ENCODE assay signal across 31 cellular contexts in the genomic region with DNA sequence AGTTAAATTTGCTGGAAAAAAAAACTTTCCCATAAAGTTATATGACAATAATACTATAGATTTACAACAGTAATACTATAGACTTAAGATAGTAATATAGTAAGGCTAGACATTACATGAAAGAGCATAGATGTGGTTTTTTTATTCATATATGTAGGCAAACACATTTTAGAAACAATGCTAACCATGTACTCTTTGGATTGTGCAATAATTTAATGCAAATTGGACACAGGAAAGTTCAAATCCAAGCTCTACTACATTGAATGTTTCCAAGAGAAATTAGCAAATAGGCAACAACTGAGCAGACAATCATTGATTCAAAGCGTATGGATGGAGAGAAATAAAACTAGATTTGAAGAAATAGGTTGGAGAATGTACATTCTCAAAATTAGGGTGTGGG.
A peak's percentile ranks its signal among the peaks of the same experiment; 100 is the strongest.
DNase-seq lines count a peak whose midpoint lies in the region; ATAC-seq, FAIRE-seq and TF ChIP-seq lines count a peak whose summit lies in the region.
"Had no signal": no experiment of that assay in that cellular context is flagged by ENCODE, and none has a peak within 500 bp of the region (broad histone marks: within the 10 kb centered on the region; RNA-seq: fewer than 3 reads in every experiment).

No MANE protein-coding gene starts in this region.

- WGBS in HepG2 (ENCODE audit: low lambda C conversion rate), result 0% methylated on average over 1 of the region's 1 CpG
- WGBS in right lobe of liver (ENCODE audit: insufficient coverage, low coverage, low lambda C conversion rate, missing lambda C conversion rate), result 28% methylated on average over 1 of the region's 1 CpG
- WGBS in IMR-90 (ENCODE audit: extremely low coverage in 2 of 2, insufficient read length in 1 of 2), 2 experiments, result 40% methylated on average over 1 of the region's 1 CpG; no CpG with 5 or more reads in 1 of the 2 experiments

- no peaks in the 10 kb centered on the region for H3K27me3 ChIP-seq in HepG2 (ENCODE audit: control insufficient read depth in 1 of 2, insufficient read depth in 2 of 2, low read length in 2 of 2)
- no peaks in the 10 kb centered on the region for H3K27me3 ChIP-seq in right lobe of liver
- no peaks in the 10 kb centered on the region for H3K27me3 ChIP-seq in IMR-90 (ENCODE audit: control insufficient read depth, insufficient read depth, low read length)
- H3K27me3 ChIP-seq: BE2C; BLaER1; BLaER1 treated with 17β-estradiol and CSF1 and Interleukin-3, amounts not matched to agents 10 nM and 100 nM had no signal

- no peak overlapping the region for H2BK120ac ChIP-seq in IMR-90 (ENCODE audit: low read depth, low read length)

- CTCF ChIA-PET in HepG2 (lab: Yijun Ruan, JAX; ENCODE audit: low intra/inter-chr PET ratio, low total read pairs), result no interaction called here
- CTCF ChIA-PET in IMR-90 (lab: Yijun Ruan, JAX), result no interaction called here

- POLR2A ChIA-PET in HepG2 (lab: Yijun Ruan, JAX) (no interaction called here), IMR-90 (lab: Charles Lee; ENCODE audit: unreplicated experiment) (no interaction called here)

- no peaks in the 10 kb centered on the region for H3K9me1 ChIP-seq in IMR-90 (ENCODE audit: insufficient read depth, low read length)

- no peak overlapping the region for H2AFZ ChIP-seq in HepG2 (ENCODE audit: low read length)
- no peak overlapping the region for H2AFZ ChIP-seq in IMR-90 (replicated peaks; ENCODE audit: low read length, poor library complexity)

- peaks cover 59% of the 10 kb centered on the region for H3K9me3 ChIP-seq in HepG2 (ENCODE audit: low read length)
- no peaks in the 10 kb centered on the region for H3K9me3 ChIP-seq in right lobe of liver
- no peaks in the 10 kb centered on the region for H3K9me3 ChIP-seq in IMR-90 (ENCODE audit: control insufficient read depth, insufficient read depth, low read length)
- H3K9me3 ChIP-seq: A549; BE2C; BLaER1; BLaER1 treated with 17β-estradiol and CSF1 and Interleukin-3, amounts not matched to agents 10 nM and 100 nM; Caco-2 had no signal

- no peak overlapping the region for H3K18ac ChIP-seq in IMR-90 (ENCODE audit: low read depth, low read length)

- no peak overlapping the region for H2AK5ac ChIP-seq in IMR-90 (ENCODE audit: low read depth, low read length)

- dilution Hi-C loops in IMR-90 (cut with HindIII; ENCODE audit: low sequenced_read_pairs, unreplicated experiment), result no loop called here

- BruUV-seq in HepG2 (replicated peaks; lab: Mats Ljungman, UMichigan), result no TSS peak
- BruUV-seq in IMR-90 (replicated peaks; lab: Mats Ljungman, UMichigan), result no TSS peak

- no peaks in the 10 kb centered on the region for H3K36me3 ChIP-seq in HepG2 (replicated peaks in 1 of 2; ENCODE audit: control insufficient read depth in 1 of 2, insufficient read depth in 2 of 2, low read length in 2 of 2)
- H3K36me3 ChIP-seq in right lobe of liver, result no peaks in the 10 kb centered on the region
- no peaks in the 10 kb centered on the region for H3K36me3 ChIP-seq in IMR-90 (ENCODE audit: control insufficient read depth, insufficient read depth, low read length)
- H3K36me3 ChIP-seq: BE2C; BLaER1; BLaER1 treated with 17β-estradiol and CSF1 and Interleukin-3, amounts not matched to agents 10 nM and 100 nM had no signal

- H2AK9ac ChIP-seq in IMR-90 (replicated peaks; ENCODE audit: low read depth, low read length, poor library complexity), result no peak overlapping the region

- no peak overlapping the region for H2BK20ac ChIP-seq in IMR-90 (ENCODE audit: low read depth, low read length)

- DNase-seq in HepG2 (ENCODE audit: low spot score), result no peak
- no peak for DNase-seq in right lobe of liver
- no peak for DNase-seq in IMR-90
- DNase-seq in activated T-cell treated with anti-CD3 and anti-CD28 coated beads, Interleukin-2, amount 50 U/mL, for 1 hour, result no peak
- DNase-seq: 8988T; ACHN; AML-193; BE2C; C1 segment of cervical spinal cord; Caco-2; Calu3; CD4-positive, alpha-beta memory T cell; CD4-positive, alpha-beta T cell; CD4-positive, CD25-positive, alpha-beta regulatory T cell; CD8-positive, alpha-beta memory T cell; CD8-positive, alpha-beta T cell; COR-L47; DMS 273 treated with DMSO at 0.1 percent for 48 hours; DMS153; DMS53; DMS79; DMS79 treated with DMSO at 0.1 percent for 48 hours; DND-41; EL had no signal

- no peak overlapping the region for H3K4me2 ChIP-seq in HepG2 (ENCODE audit: low read depth, low read length)
- no peak overlapping the region for H3K4me2 ChIP-seq in IMR-90 (ENCODE audit: low read depth, low read length)
- H3K4me2 ChIP-seq: A549; BLaER1; BLaER1 treated with 17β-estradiol and CSF1 and Interleukin-3, amounts not matched to agents 10 nM and 100 nM had no signal

- in situ Hi-C loops in HepG2 (cut with HindIII; ENCODE audit: extremely low pct_ligation_motif_present, low pct_unique_long_range_greater_than_20kb) (no loop called here), IMR-90 (cut with MboI; ENCODE audit: low sequenced_read_pairs) (no loop called here)

- no peak overlapping the region for H4K8ac ChIP-seq in IMR-90 (ENCODE audit: low read depth in 2 of 2, low read length in 2 of 2)

- FAIRE-seq in HepG2 (lab: Jason Lieb, UNC), result no peak
- FAIRE-seq: A204.1, A549, D721Med had no signal

- H4K20me1 ChIP-seq in HepG2 (ENCODE audit: insufficient read depth, low read length) (no peaks in the 10 kb centered on the region), IMR-90 (ENCODE audit: insufficient read depth, low read length) (no peaks in the 10 kb centered on the region)
- H4K20me1 ChIP-seq: BLaER1; BLaER1 treated with 17β-estradiol and CSF1 and Interleukin-3, amounts not matched to agents 10 nM and 100 nM had no signal

- H3K56ac ChIP-seq in IMR-90 (ENCODE audit: extremely low read depth, insufficient read depth, low read length), result no peak overlapping the region

- H3K27ac ChIP-seq in HepG2 (ENCODE audit: extremely low read length, insufficient read depth, low read length) (no peak overlapping the region), right lobe of liver (no peak overlapping the region), IMR-90 (ENCODE audit: insufficient read depth, low read length) (no peak overlapping the region)
- H3K27ac ChIP-seq: 22Rv1; A549; BLaER1; BLaER1 treated with 17β-estradiol and CSF1 and Interleukin-3, amounts not matched to agents 10 nM and 100 nM; C4-2B had no signal

- H3K4ac ChIP-seq in IMR-90 (ENCODE audit: low read depth, low read length), result no peak overlapping the region

- TF ChIP-seq POLR2A in HepG2 (IDR thresholded peaks at IDR 0.05; ENCODE audit: insufficient read depth in 1 of 2, low read depth in 2 of 2, low read length in 2 of 2), result no peak
- no peak for TF ChIP-seq POLR2A in right lobe of liver (IDR thresholded peaks at IDR 0.05)
- TF ChIP-seq POLR2A in IMR-90 (IDR thresholded peaks at IDR 0.05; ENCODE audit: low read depth, low read length), result no peak

- H3K4me3 ChIP-seq in HepG2 (replicated peaks in 1 of 3; ENCODE audit: insufficient read depth in 1 of 3, low read depth in 2 of 3, low read length in 3 of 3) (no peak overlapping the region), right lobe of liver (no peak overlapping the region), IMR-90 (ENCODE audit: insufficient read depth, low read depth, low read length) (no peak overlapping the region)
- H3K4me3 ChIP-seq: A549; BLaER1; BLaER1 treated with 17β-estradiol and CSF1 and Interleukin-3, amounts not matched to agents 10 nM and 100 nM had no signal

- no peak for ATAC-seq in HepG2
- ATAC-seq in right lobe of liver, result no peak
- no peak for ATAC-seq in IMR-90 (ENCODE audit: low read depth)
- ATAC-seq: A549; CD8-positive, alpha-beta T cell had no signal

- no peak overlapping the region for H4K91ac ChIP-seq in IMR-90 (ENCODE audit: insufficient read depth, low read depth, low read length)

- H4K5ac ChIP-seq in IMR-90 (ENCODE audit: low read depth, low read length), result no peak overlapping the region

- H2BK5ac ChIP-seq in IMR-90 (ENCODE audit: low read depth, low read length, poor library complexity, severe bottlenecking), result no peak overlapping the region

- TF ChIP-seq CTCF in HepG2 (CRISPR knock-in tag; IDR thresholded peaks at IDR 0.05) (no peak), right lobe of liver (IDR thresholded peaks at IDR 0.05) (no peak), IMR-90 (conservative IDR thresholded peaks at IDR 0.05; ENCODE audit: low read depth, low read length) (no peak)

- H3K4me1 ChIP-seq in HepG2 (ENCODE audit: insufficient read depth, low read length), result no peaks in the 10 kb centered on the region
- H3K4me1 ChIP-seq in right lobe of liver, result no peaks in the 10 kb centered on the region
- H3K4me1 ChIP-seq in IMR-90 (ENCODE audit: control insufficient read depth, insufficient read depth, low read length), result no peaks in the 10 kb centered on the region
- H3K4me1 ChIP-seq: A549; BE2C; BLaER1; BLaER1 treated with 17β-estradiol and CSF1 and Interleukin-3, amounts not matched to agents 10 nM and 100 nM; Caco-2 had no signal

- intact Hi-C loops in HepG2 (cut with micrococcal nuclease; ENCODE audit: unreplicated experiment) (no loop called here), right lobe of liver (cut with DNase I) (no loop called here), IMR-90 (cut with micrococcal nuclease) (no loop called here)

- no peaks in the 10 kb centered on the region for H3K79me2 ChIP-seq in HepG2 (ENCODE audit: insufficient read depth, low read length)

- H3K23ac ChIP-seq in IMR-90 (ENCODE audit: low read depth, low read length), result no peak overlapping the region

- no peak for TF ChIP-seq EP300 in HepG2 (IDR thresholded peaks at IDR 0.05; ENCODE audit: low read depth in 2 of 2, low read length in 2 of 2)
- TF ChIP-seq EP300 in HepG2 (CRISPR knock-in tag; IDR thresholded peaks at IDR 0.05; ENCODE audit: borderline replicate concordance), result no peak

- no peak overlapping the region for H2BK15ac ChIP-seq in IMR-90 (ENCODE audit: low read depth, low read length)

- no peak overlapping the region for H3K14ac ChIP-seq in IMR-90 (replicated peaks; ENCODE audit: low read depth, low read length)

- H3K79me1 ChIP-seq in IMR-90 (ENCODE audit: low read depth in 1 of 2, low read length in 2 of 2), result no peaks in the 10 kb centered on the region

- TF ChIP-seq RAD21 in HepG2 (CRISPR knock-in tag; IDR thresholded peaks at IDR 0.05), result no peak
- TF ChIP-seq RAD21 in IMR-90 (IDR thresholded peaks at IDR 0.05; ENCODE audit: low read length), result no peak

- H3K9ac ChIP-seq in HepG2 (ENCODE audit: insufficient read depth, low read depth, low read length), result no peak overlapping the region
- no peak overlapping the region for H3K9ac ChIP-seq in IMR-90 (ENCODE audit: low read depth, low read length)
- H3K9ac ChIP-seq: BLaER1; BLaER1 treated with 17β-estradiol and CSF1 and Interleukin-3, amounts not matched to agents 10 nM and 100 nM had no signal

TF ChIP-seq in HepG2, 621 proteins besides CTCF, POLR2A, EP300 and RAD21 (continues in another document):
- TF ChIP-seq CEBPB (IDR thresholded peaks at IDR 0.05; ENCODE audit: borderline replicate concordance, low read depth, low read length), result peak; percentile 66; the same call in 1 of the 2 replicates
